In genomic region chrX:12440245-12440644, GRCh38 we compare ENCODE assay signal across 19 cellular contexts.
DNase-seq lines count a peak whose midpoint lies in the region; ATAC-seq and TF ChIP-seq lines count a peak whose summit lies in the region.
"Had no signal": no experiment of that assay in that cellular context is flagged by ENCODE, and none has a peak within 500 bp of the region (broad histone marks: within the 10 kb centered on the region; RNA-seq: fewer than 3 reads in every experiment).

No MANE protein-coding gene starts in this region.

- H3K27ac ChIP-seq in HUES48 (ENCODE audit: low read depth, low read length) (peak overlapping the region; percentile 17), SJCRH30 (no peak overlapping the region)
- H3K27ac ChIP-seq: C4-2B, HL-60 had no signal

- POLR2A ChIA-PET in WTC11 (lab: Charles Lee) = no interaction called here

- no peaks in the 10 kb centered on the region for H3K9me3 ChIP-seq in HUES48 (ENCODE audit: control insufficient read depth, insufficient read depth, low read length)
- H3K9me3 ChIP-seq in SJCRH30 (replicated peaks) = no peaks in the 10 kb centered on the region
- H3K9me3 ChIP-seq: BE2C, Caco-2, HAP-1 had no signal

- CTCF ChIA-PET in WTC11 (lab: Charles Lee) = interaction anchor here (1.0 kb wide), 1 partner anchor 473 kb away, joined by 3 read pairs; no protein-coding TSS in a partner anchor

- H3K4me1 ChIP-seq in HUES48 (ENCODE audit: control insufficient read depth, insufficient read depth, low read length) (peaks cover 46% of the 10 kb centered on the region), SJCRH30 (no peaks in the 10 kb centered on the region)
- H3K4me1 ChIP-seq: BE2C, Caco-2, HAP-1 had no signal

- H3K27me3 ChIP-seq in HUES48 (ENCODE audit: control insufficient read depth, insufficient read depth, low read length) (no peaks in the 10 kb centered on the region; the same call in 1 of the 2 replicates), SJCRH30 (no peaks in the 10 kb centered on the region; the same call in 1 of the 2 replicates)
- H3K27me3 ChIP-seq: BE2C had no signal

- H3K27ac Mint-ChIP-seq in WTC11 = peak overlapping the region; percentile 65
- H3K27ac Mint-ChIP-seq: CD4-positive, alpha-beta T cell; IgD-negative memory B cell had no signal

- ATAC-seq in WTC11 = peak; percentile 91
- ATAC-seq: HepG2 had no signal

- no peak overlapping the region for H3K9ac ChIP-seq in HUES48 (ENCODE audit: low read depth, low read length)

- H3K4me3 ChIP-seq in HUES48 (ENCODE audit: low read depth, low read length) (no peak overlapping the region), SJCRH30 (no peak overlapping the region)
- H3K4me3 ChIP-seq: HAP-1 had no signal

- H3K4me3 Mint-ChIP-seq in WTC11 = no peak overlapping the region; the same call in 1 of the 2 replicates
- H3K4me3 Mint-ChIP-seq: CD4-positive, alpha-beta T cell had no signal

- no peak for TF ChIP-seq CTCF in WTC11 (IDR thresholded peaks at IDR 0.05)

- no peaks in the 10 kb centered on the region; the same call in 1 of the 2 replicates for H3K27me3 Mint-ChIP-seq in WTC11 (ENCODE audit: low read depth)
- H3K27me3 Mint-ChIP-seq: CD4-positive, alpha-beta T cell had no signal

- peaks cover 43% of the 10 kb centered on the region for H3K4me1 Mint-ChIP-seq in WTC11

- peak; percentile 7 for DNase-seq in WTC11 (ENCODE audit: low spot score)
- DNase-seq in iPS-NIHi11 (ENCODE audit: low spot score) = peak; percentile 5
- DNase-seq in C1 segment of cervical spinal cord (lab: John Stamatoyannopoulos, UW) = no peak
- DNase-seq in activated T-cell treated with anti-CD3 and anti-CD28 coated beads for 4 hours = no peak
- no peak for DNase-seq in SJCRH30
- no peak for DNase-seq in activated CD8-positive, alpha-beta memory T cell treated with anti-CD3 and anti-CD28 coated beads, Interleukin-2, amount 50 U/mL, for 4 hours
- DNase-seq: ACHN; BE2C; Caco-2; CD4-positive, alpha-beta T cell; GDM1; GOT3; KBM-7 had no signal

- H3K9me3 Mint-ChIP-seq in WTC11 = no peaks in the 10 kb centered on the region
- H3K9me3 Mint-ChIP-seq: CD4-positive, alpha-beta T cell; IgD-negative memory B cell had no signal

- H3K36me3 Mint-ChIP-seq in WTC11 = no peaks in the 10 kb centered on the region

- H3K36me3 ChIP-seq in HUES48 (ENCODE audit: control insufficient read depth, insufficient read depth, low read length) (no peaks in the 10 kb centered on the region), SJCRH30 (no peaks in the 10 kb centered on the region)
- H3K36me3 ChIP-seq: BE2C, HAP-1 had no signal

TF ChIP-seq in WTC11, 78 proteins besides CTCF, POLR2A, EP300 and RAD21 (continues in another document):
- TF ChIP-seq ZNF423 (CRISPR knock-in tag; IDR thresholded peaks at IDR 0.05) (no peak), ATF2 (CRISPR knock-in tag; IDR thresholded peaks at IDR 0.05; ENCODE audit: borderline replicate concordance, low read depth) (no peak), ZNF121 (CRISPR knock-in tag; IDR thresholded peaks at IDR 0.05) (no peak), TP53 (CRISPR knock-in tag; IDR thresholded peaks at IDR 0.05) (no peak), NFYB (CRISPR knock-in tag; conservative IDR thresholded peaks at IDR 0.05; ENCODE audit: low read depth) (no peak), ZMAT4 (CRISPR knock-in tag; IDR thresholded peaks at IDR 0.05) (no peak), NR1H2 (CRISPR knock-in tag; IDR thresholded peaks at IDR 0.05) (no peak), ERG (CRISPR knock-in tag; IDR thresholded peaks at IDR 0.05) (no peak), FOXP1 (CRISPR knock-in tag; IDR thresholded peaks at IDR 0.05; ENCODE audit: borderline replicate concordance) (no peak), ZBTB43 (CRISPR knock-in tag; IDR thresholded peaks at IDR 0.05) (no peak), AR (CRISPR knock-in tag; IDR thresholded peaks at IDR 0.05) (no peak), USF2 (CRISPR knock-in tag; IDR thresholded peaks at IDR 0.05) (no peak), PRRX2 (CRISPR knock-in tag; IDR thresholded peaks at IDR 0.05) (no peak), ATF6 (CRISPR knock-in tag; IDR thresholded peaks at IDR 0.05) (no peak)

Comparison
In these comparisons a context has a peak if more than half of its experiments do, and no peak if none do; other contexts are left out.
1. DNase-seq: peak in WTC11 (single experiment) and iPS-NIHi11 (single experiment); none in C1 segment of cervical spinal cord (0 of 14), activated T-cell treated with anti-CD3 and anti-CD28 coated beads for 4 hours (single experiment), SJCRH30 (0 of 2) and activated CD8-positive, alpha-beta memory T cell treated with anti-CD3 and anti-CD28 coated beads, Interleukin-2, amount 50 U/mL, for 4 hours (single experiment).